8 cellular contexts compared by ENCODE assay signal in the genomic region with DNA sequence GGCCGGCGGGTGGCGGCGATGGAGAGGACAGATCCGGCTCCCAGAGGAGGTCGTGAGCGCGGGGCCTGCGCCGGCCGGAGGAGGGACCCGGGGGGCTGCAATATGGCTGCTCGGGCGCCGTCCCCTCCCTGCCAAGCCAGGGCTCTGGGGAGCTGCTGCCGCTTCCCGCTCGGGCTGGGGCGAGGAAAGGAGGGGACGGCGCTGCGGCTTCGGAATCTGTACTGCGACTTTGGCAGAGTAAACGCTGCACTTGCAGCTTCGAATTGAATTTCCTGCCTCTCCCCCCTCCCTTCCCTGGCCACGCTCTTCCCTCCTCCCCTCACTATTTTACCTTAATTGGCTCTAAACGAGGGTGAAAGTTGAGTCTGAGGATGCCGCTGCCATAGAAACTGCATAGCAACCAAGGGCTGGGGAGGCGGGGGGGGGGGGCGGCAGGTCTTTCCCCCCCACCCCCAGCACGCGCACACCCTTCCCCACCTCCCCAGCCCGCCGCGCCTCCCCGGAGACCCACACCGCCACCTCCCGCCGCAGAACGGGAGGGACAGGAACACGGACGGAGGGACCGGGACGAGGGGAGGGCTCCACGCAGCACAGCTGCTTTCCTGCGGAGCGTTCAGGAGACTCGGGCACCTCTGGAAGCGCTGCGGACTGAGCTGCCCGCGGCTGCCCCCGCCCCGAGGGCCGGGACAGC.
A peak's percentile ranks its signal among the peaks of the same experiment; 100 is the strongest.
DNase-seq lines count a peak whose midpoint lies in the region; ATAC-seq lines count a peak whose summit lies in the region.

No MANE protein-coding gene starts in this region.

- H3K27ac ChIP-seq in caudate nucleus (ENCODE audit: low read depth, low read length): peak overlapping the region; percentile 80

- DNase-seq in GM03348 (ENCODE audit: low spot score): peak; percentile 31
- peak in 4 of 5 experiments; percentile 1 to 45 (median 15) for DNase-seq in T-helper 2 cell
- peak in 39 of 61 donors; percentile 17 to 84 (median 67) for DNase-seq in caudate nucleus (lab: John Stamatoyannopoulos, UW)
- DNase-seq in left kidney (ENCODE audit: low read depth, low spot score): peak; percentile 84
- peak; percentile 13 to 24 for DNase-seq in stimulated activated CD4-positive, alpha-beta T cell treated with anti-CD3 and anti-CD28 coated beads, Interleukin-4, amount 100 ng/mL, for 4 hours

- ATAC-seq in HG02759 (IDR thresholded peaks at IDR 0.05; ENCODE audit: unreplicated experiment) (peak; percentile 64), HG02840 (IDR thresholded peaks at IDR 0.05; ENCODE audit: low FRiP score, unreplicated experiment) (no peak), GM18867 (IDR thresholded peaks at IDR 0.05; ENCODE audit: unreplicated experiment) (no peak)

Comparison
In these comparisons a context has a peak if more than half of its experiments do, and no peak if none do; other contexts are left out.
1. DNase-seq: peak in every context shown above with its lines; median percentile 84 in left kidney; 67 in caudate nucleus; 31 in GM03348; 18 in stimulated activated CD4-positive, alpha-beta T cell treated with anti-CD3 and anti-CD28 coated beads, Interleukin-4, amount 100 ng/mL, for 4 hours; 15 in T-helper 2 cell.